ENCODE assay signal across 15 cellular contexts in the genomic region with DNA sequence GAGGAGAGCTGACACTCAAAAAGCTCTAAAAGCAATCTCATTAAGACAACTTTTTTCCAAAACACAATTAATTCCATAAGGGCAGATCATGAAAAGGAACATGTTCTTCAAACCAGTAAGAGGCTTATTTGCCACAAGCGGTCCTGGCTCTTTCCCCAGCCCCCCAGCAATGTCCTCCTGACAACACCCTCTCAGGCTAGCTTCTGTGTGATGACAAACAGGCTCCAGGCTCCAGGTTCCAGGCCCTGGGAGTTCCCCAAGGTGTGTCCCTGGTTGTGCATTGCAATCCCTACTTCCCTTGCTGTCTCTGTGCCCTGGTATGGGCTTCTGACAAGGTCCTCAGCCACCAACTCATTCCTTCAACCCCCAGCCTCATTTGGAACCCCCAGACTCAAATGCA. TPM values are rescaled to one million over a fixed set of nuclear protein-coding genes. Genes with fewer than 3 reads are reported as not detected.
DNase-seq lines count a peak whose midpoint lies in the region; ATAC-seq and TF ChIP-seq lines count a peak whose summit lies in the region.
"Had no signal": no experiment of that assay in that cellular context is flagged by ENCODE, and none has a peak within 500 bp of the region (broad histone marks: within the 10 kb centered on the region; RNA-seq: fewer than 3 reads in every experiment).

No MANE protein-coding gene starts in this region.

- H3K9me3 ChIP-seq in BLaER1 = peaks cover 20% of the 10 kb centered on the region
- no peaks in the 10 kb centered on the region for H3K9me3 ChIP-seq in OCI-LY1 (ENCODE audit: low read length)

- H3K4me1 ChIP-seq in BLaER1 = peaks cover 71% of the 10 kb centered on the region
- H3K4me1 ChIP-seq in OCI-LY1 (ENCODE audit: insufficient read depth, low read length, severe bottlenecking) = peaks cover 52% of the 10 kb centered on the region

- peak overlapping the region in 6 of 7 donors; percentile 5 to 74 (median 47) for H3K27ac Mint-ChIP-seq in CD14-positive monocyte
- peak overlapping the region; percentile 65 to 99 (median 92) for H3K27ac Mint-ChIP-seq in naive B cell

- H3K27ac ChIP-seq in BLaER1 (peak overlapping the region; percentile 72; the same call in 1 of the 2 replicates), OCI-LY1 (ENCODE audit: low read depth, low read length, poor library complexity, severe bottlenecking) (peak overlapping the region; percentile 93)
- H3K27ac ChIP-seq: GM23248, HL-60 had no signal

- no peaks in the 10 kb centered on the region for H3K9me3 Mint-ChIP-seq in CD14-positive monocyte
- H3K9me3 Mint-ChIP-seq in naive B cell = no peaks in the 10 kb centered on the region

- H3K36me3 ChIP-seq in BLaER1 (peaks cover 40% of the 10 kb centered on the region), OCI-LY1 (ENCODE audit: insufficient read depth, low read length) (peaks cover 32% of the 10 kb centered on the region)

- no peak for ATAC-seq in naive B cell (ENCODE audit: low read depth in 2 of 2)

- H3K9me2 ChIP-seq in OCI-LY1 (ENCODE audit: low read depth, low read length) = no peaks in the 10 kb centered on the region

- no peak overlapping the region for H3K4me3 Mint-ChIP-seq in CD14-positive monocyte
- H3K4me3 Mint-ChIP-seq in naive B cell = peak overlapping the region; percentile 81 to 98 (median 90)

- H3K36me3 Mint-ChIP-seq in CD14-positive monocyte = peaks cover 61 to 83% of the 10 kb centered on the region in 2 donors
- peaks cover 36 to 51% of the 10 kb centered on the region in 2 donors for H3K36me3 Mint-ChIP-seq in naive B cell

- DNase-seq in CD14-positive monocyte (ENCODE audit: low spot score) = no peak
- no peak for DNase-seq in naive B cell
- DNase-seq in T-helper 1 cell = no peak
- no peak for DNase-seq in GDM1 (lab: John Stamatoyannopoulos, UW)
- no peak for DNase-seq in NCI-H526 (lab: John Stamatoyannopoulos, UW)
- DNase-seq: DMS153, GM23248, KG1, NCI-H1092, NCI-H1694, NCI-H345, NCI-H774 had no signal

- no peaks in the 10 kb centered on the region for H3K79me2 ChIP-seq in OCI-LY1 (ENCODE audit: insufficient read depth, low read length)

- peaks cover 62% of the 10 kb centered on the region for H3K4me1 Mint-ChIP-seq in CD14-positive monocyte
- peaks cover 69 to 96% (median 89%) of the 10 kb centered on the region in 3 donors for H3K4me1 Mint-ChIP-seq in naive B cell

- peak overlapping the region; percentile 92 for H3K4me2 ChIP-seq in BLaER1
- H3K4me2 ChIP-seq in OCI-LY1 (ENCODE audit: low read length) = no peak overlapping the region

- TF ChIP-seq CTCF in CD14-positive monocyte (IDR thresholded peaks at IDR 0.05) = no peak
- TF ChIP-seq CTCF in OCI-LY1 (IDR thresholded peaks at IDR 0.05; ENCODE audit: low read length) = no peak

- H4K20me1 ChIP-seq in BLaER1 = no peaks in the 10 kb centered on the region
- no peaks in the 10 kb centered on the region for H4K20me1 ChIP-seq in OCI-LY1 (ENCODE audit: insufficient read depth, low read length)

- H3K27me3 Mint-ChIP-seq in CD14-positive monocyte (ENCODE audit: low read depth in 3 of 3) (peaks cover 0 to 4% (median 0%) of the 10 kb centered on the region in 3 donors), naive B cell (no peaks in the 10 kb centered on the region)

- intact Hi-C loops in CD14-positive monocyte (cut with micrococcal nuclease) = loop anchor here in 1 of 2 donors (10.0 kb wide), 1 partner anchor 55 kb away; no protein-coding TSS in a partner anchor

- H2AFZ ChIP-seq in OCI-LY1 (ENCODE audit: low read length) = no peak overlapping the region
- H2AFZ ChIP-seq: GM23248 had no signal

- H3K4me3 ChIP-seq in BLaER1 (no peak overlapping the region), OCI-LY1 (ENCODE audit: low read depth, low read length, poor library complexity, severe bottlenecking) (no peak overlapping the region)
- H3K4me3 ChIP-seq: GM23248 had no signal

- H3K9ac ChIP-seq in BLaER1 (no peak overlapping the region), OCI-LY1 (ENCODE audit: low read length) (no peak overlapping the region)
- H3K9ac ChIP-seq: GM23248 had no signal

- no peaks in the 10 kb centered on the region; the same call in 1 of the 2 replicates for H3F3A ChIP-seq in OCI-LY1 (ENCODE audit: insufficient read depth, low read length)

- H3K27me3 ChIP-seq in BLaER1 (no peaks in the 10 kb centered on the region), OCI-LY1 (ENCODE audit: insufficient read depth, low read length) (no peaks in the 10 kb centered on the region)

RNA-seq across cellular contexts. Expression of a gene that starts 8.9 kb away (rescaled TPM):
- polyA plus RNA-seq in CD14-positive monocyte = 100 to 1,000 TPM; 121 to 167 TPM
- polyA plus RNA-seq in naive B cell (ENCODE audit: low read depth in 6 of 6) = 100 to 1,000 TPM; 654 to 887 (median 845) TPM

Comparison
In these comparisons a context has a peak if more than half of its experiments do, and no peak if none do; other contexts are left out.
1. H3K4me3 Mint-ChIP-seq: peak in naive B cell (8 of 8); none in CD14-positive monocyte (0 of 2).